ENCODE assay signal across 18 cellular contexts in the genomic region with DNA sequence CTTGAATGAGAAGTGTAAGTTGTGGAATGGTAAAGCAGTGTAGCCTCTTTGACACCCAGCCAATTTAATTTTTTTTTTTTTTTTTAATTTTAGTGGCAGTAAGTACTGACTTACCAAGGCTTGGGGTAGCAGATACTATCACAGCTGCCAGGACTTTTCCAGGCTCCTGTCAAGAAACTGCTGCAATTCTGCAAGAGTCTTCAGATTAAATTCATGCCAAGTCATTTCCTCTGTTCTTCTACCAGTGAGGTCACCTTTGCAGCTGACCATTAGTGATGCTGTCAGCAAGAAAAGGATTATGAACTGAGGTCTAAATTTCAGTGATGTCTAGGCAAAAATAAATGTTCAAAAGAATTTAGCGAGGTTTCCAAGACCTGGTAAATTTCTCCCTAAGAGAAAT.
A peak's percentile ranks its signal among the peaks of the same experiment; 100 is the strongest.
DNase-seq lines count a peak whose midpoint lies in the region; ATAC-seq, FAIRE-seq and TF ChIP-seq lines count a peak whose summit lies in the region.
"Had no signal": no experiment of that assay in that cellular context is flagged by ENCODE, and none has a peak within 500 bp of the region (broad histone marks: within the 10 kb centered on the region; RNA-seq: fewer than 3 reads in every experiment).

No MANE protein-coding gene starts in this region.

- H3K27ac ChIP-seq in SJCRH30, result peak overlapping the region; percentile 88
- H3K27ac ChIP-seq in endothelial cell of umbilical vein (ENCODE audit: insufficient read depth, low read depth, low read length), result no peak overlapping the region
- H3K27ac ChIP-seq in neutrophil, result peak overlapping the region; percentile 61
- H3K27ac ChIP-seq: thoracic aorta had no signal

- no peaks in the 10 kb centered on the region for H3K27me3 Mint-ChIP-seq in activated naive CD4-positive, alpha-beta T cell treated with anti-CD3 and anti-CD28 coated beads, Interleukin-2, amount 10 ng/mL, durations not matched to agents 7 days and 5 days

- no peaks in the 10 kb centered on the region for H3K79me2 ChIP-seq in endothelial cell of umbilical vein (ENCODE audit: control insufficient read depth, insufficient read depth, low read length)

- dilution Hi-C loops in endothelial cell of umbilical vein (cut with MboI; ENCODE audit: extremely low pct_ligation_motif_present, low sequenced_read_pairs), result no loop called here

- CTCF ChIA-PET in endothelial cell of umbilical vein (lab: Charles Lee), result no interaction called here
- CTCF ChIA-PET in activated naive CD4-positive, alpha-beta T cell treated with anti-CD3 and anti-CD28 coated beads, Interleukin-2, amount 10 ng/mL, durations not matched to agents 7 days and 5 days (lab: Charles Lee), result no interaction called here

- TF ChIP-seq POLR2A in H54 (IDR thresholded peaks at IDR 0.05; ENCODE audit: low read depth, low read length), result no peak
- TF ChIP-seq POLR2A in endothelial cell of umbilical vein (IDR thresholded peaks at IDR 0.05; ENCODE audit: low read depth, low read length), result no peak

- H3K4me2 ChIP-seq in endothelial cell of umbilical vein (ENCODE audit: insufficient read depth, low read length), result no peak overlapping the region

- no peak overlapping the region for H2AFZ ChIP-seq in endothelial cell of umbilical vein (ENCODE audit: low read depth, low read length)

- no peak overlapping the region for H3K4me3 Mint-ChIP-seq in activated naive CD4-positive, alpha-beta T cell treated with anti-CD3 and anti-CD28 coated beads, Interleukin-2, amount 10 ng/mL, durations not matched to agents 7 days and 5 days
- H3K4me3 Mint-ChIP-seq: brain had no signal

- POLR2A ChIA-PET in endothelial cell of umbilical vein (lab: Charles Lee), result no interaction called here

- H3K4me3 ChIP-seq in SJCRH30 (no peak overlapping the region), endothelial cell of umbilical vein (replicated peaks in 1 of 3; ENCODE audit: insufficient read depth in 1 of 3, low read depth in 1 of 3, low read length in 3 of 3) (no peak overlapping the region), neutrophil (ENCODE audit: low read depth in 1 of 2, low read length in 1 of 2) (no peak overlapping the region)
- H3K4me3 ChIP-seq: MG63, thoracic aorta had no signal

- H3K9me1 ChIP-seq in endothelial cell of umbilical vein (replicated peaks; ENCODE audit: control insufficient read depth, extremely low read depth, insufficient read depth, low read length), result no peaks in the 10 kb centered on the region

- intact Hi-C loops in endothelial cell of umbilical vein (cut with micrococcal nuclease), result no loop called here

- peaks cover 41% of the 10 kb centered on the region for H3K4me1 ChIP-seq in SJCRH30
- no peaks in the 10 kb centered on the region for H3K4me1 ChIP-seq in endothelial cell of umbilical vein (ENCODE audit: control insufficient read depth, extremely low read depth, insufficient read depth, low read length)
- peaks cover 46 to 51% of the 10 kb centered on the region in 2 experiments for H3K4me1 ChIP-seq in neutrophil (ENCODE audit: control insufficient read depth in 1 of 2, insufficient read depth in 1 of 2, low read depth in 1 of 2, low read length in 1 of 2)

- no TSS peak for BruUV-seq in endothelial cell of umbilical vein (replicated peaks; lab: Mats Ljungman, UMichigan)

- no peak overlapping the region for H3K27ac Mint-ChIP-seq in activated naive CD4-positive, alpha-beta T cell treated with anti-CD3 and anti-CD28 coated beads, Interleukin-2, amount 10 ng/mL, durations not matched to agents 7 days and 5 days

- H3K27me3 ChIP-seq in SJCRH30, result no peaks in the 10 kb centered on the region
- no peaks in the 10 kb centered on the region for H3K27me3 ChIP-seq in endothelial cell of umbilical vein (ENCODE audit: control insufficient read depth in 2 of 2, insufficient read depth in 2 of 2, low read length in 2 of 2)
- no peaks in the 10 kb centered on the region for H3K27me3 ChIP-seq in neutrophil
- H3K27me3 ChIP-seq: MG63 had no signal

- H3K9me3 ChIP-seq in SJCRH30 (replicated peaks) (no peaks in the 10 kb centered on the region), endothelial cell of umbilical vein (replicated peaks; ENCODE audit: control insufficient read depth, insufficient read depth, low read length) (no peaks in the 10 kb centered on the region), neutrophil (no peaks in the 10 kb centered on the region)
- H3K9me3 ChIP-seq: MG63, thoracic aorta had no signal

- H3K36me3 ChIP-seq in SJCRH30 (no peaks in the 10 kb centered on the region), endothelial cell of umbilical vein (ENCODE audit: control insufficient read depth in 2 of 2, extremely low read depth in 1 of 2, insufficient read depth in 2 of 2, low read length in 2 of 2) (no peaks in the 10 kb centered on the region), neutrophil (no peaks in the 10 kb centered on the region)
- H3K36me3 ChIP-seq: MG63, thoracic aorta had no signal

- FAIRE-seq in H54 (lab: Jason Lieb, UNC), result peak; percentile 95
- FAIRE-seq in endothelial cell of umbilical vein (lab: Jason Lieb, UNC), result peak; percentile 85
- FAIRE-seq: keratinocyte had no signal

- H4K20me1 ChIP-seq in endothelial cell of umbilical vein (replicated peaks; ENCODE audit: control insufficient read depth, extremely low read depth, insufficient read depth, low read length), result no peaks in the 10 kb centered on the region

- H3K36me3 Mint-ChIP-seq in activated naive CD4-positive, alpha-beta T cell treated with anti-CD3 and anti-CD28 coated beads, Interleukin-2, amount 10 ng/mL, durations not matched to agents 7 days and 5 days, result no peaks in the 10 kb centered on the region

- no peak for ATAC-seq in HG02642 (IDR thresholded peaks at IDR 0.05; ENCODE audit: poor library complexity, unreplicated experiment)

- DNase-seq in H54 (ENCODE audit: insufficient read length, low spot score), result peak; percentile 43
- peak; percentile 83 to 87 for DNase-seq in SJCRH30
- peak; percentile 33 for DNase-seq in endothelial cell of umbilical vein (ENCODE audit: low read depth, low spot score)
- no peak for DNase-seq in NCI-H2196 (lab: John Stamatoyannopoulos, UW; ENCODE audit: unreplicated experiment)
- DNase-seq in activated naive CD4-positive, alpha-beta T cell treated with anti-CD3 and anti-CD28 coated beads, Interleukin-2, amount 10 ng/mL, durations not matched to agents 7 days and 5 days, result no peak
- DNase-seq in NCI-H524 (lab: John Stamatoyannopoulos, UW), result no peak
- DNase-seq: activated CD4-positive, CD25-positive, alpha-beta regulatory T cell; activated effector memory CD4-positive, alpha-beta T cell treated with anti-CD3 and anti-CD28 coated beads, Interleukin-2, amount 50 U/mL, for 16 hours; effector memory CD4-positive, alpha-beta T cell; glutamatergic neuron; MG63; posterior cingulate gyrus; SW 1271 had no signal

- TF ChIP-seq CTCF in endothelial cell of umbilical vein (IDR thresholded peaks at IDR 0.05; ENCODE audit: extremely low read depth in 1 of 2, insufficient read depth in 1 of 2, low read depth in 1 of 2, low read length in 2 of 2) (no peak), neutrophil (IDR thresholded peaks at IDR 0.05) (no peak)

- no peaks in the 10 kb centered on the region for H3K9me3 Mint-ChIP-seq in activated naive CD4-positive, alpha-beta T cell treated with anti-CD3 and anti-CD28 coated beads, Interleukin-2, amount 10 ng/mL, durations not matched to agents 7 days and 5 days

- no peak overlapping the region for H3K9ac ChIP-seq in endothelial cell of umbilical vein (replicated peaks; ENCODE audit: extremely low read depth, insufficient read depth, low read length)

- H3K4me1 Mint-ChIP-seq in activated naive CD4-positive, alpha-beta T cell treated with anti-CD3 and anti-CD28 coated beads, Interleukin-2, amount 10 ng/mL, durations not matched to agents 7 days and 5 days, result no peaks in the 10 kb centered on the region

TF ChIP-seq in endothelial cell of umbilical vein, 7 proteins besides CTCF, POLR2A, EP300 and RAD21:
- TF ChIP-seq JUN (IDR thresholded peaks at IDR 0.05; ENCODE audit: borderline replicate concordance, insufficient read depth, insufficient read length, low read depth), result peak; percentile 26
- no peak for TF ChIP-seq GATA2 (IDR thresholded peaks at IDR 0.05; ENCODE audit: insufficient read depth, insufficient read length, low read depth, low read length)
- TF ChIP-seq POLR2AphosphoS5 (IDR thresholded peaks at IDR 0.05; ENCODE audit: insufficient read depth, low read depth, low read length), result no peak
- no peak for TF ChIP-seq MYC (IDR thresholded peaks at IDR 0.05; ENCODE audit: low read depth, low read length)

Comparison
In these comparisons a context has a peak if more than half of its experiments do, and no peak if none do; other contexts are left out.
1. DNase-seq: peak in H54 (single experiment), SJCRH30 (2 of 2) and endothelial cell of umbilical vein (single experiment); none in NCI-H2196 (single experiment), activated naive CD4-positive, alpha-beta T cell treated with anti-CD3 and anti-CD28 coated beads, Interleukin-2, amount 10 ng/mL, durations not matched to agents 7 days and 5 days (single experiment) and NCI-H524 (0 of 2).